Comparison of ENCODE assay signal across 10 cellular contexts in genomic region chr2:217932661-217933325, GRCh38.
DNase-seq lines count a peak whose midpoint lies in the region; ATAC-seq and TF ChIP-seq lines count a peak whose summit lies in the region.
"Had no signal": no experiment of that assay in that cellular context is flagged by ENCODE, and none has a peak within 500 bp of the region (broad histone marks: within the 10 kb centered on the region; RNA-seq: fewer than 3 reads in every experiment).

No MANE protein-coding gene starts in this region.

- H3K27ac ChIP-seq in coronary artery (peak overlapping the region; percentile 93 to 99), lung (ENCODE audit: low read depth in 1 of 2, low read length in 1 of 2) (peak overlapping the region; percentile 95)
- H3K27ac ChIP-seq: HL-60 had no signal

- no peaks in the 10 kb centered on the region for H3K9me3 ChIP-seq in lung (ENCODE audit: control insufficient read depth in 2 of 2, insufficient read depth in 1 of 2, low read length in 1 of 2)

- H3K4me3 Mint-ChIP-seq in type B pancreatic cell = peak overlapping the region; percentile 76
- H3K4me3 Mint-ChIP-seq: central memory CD8-positive, alpha-beta T cell had no signal

- no peaks in the 10 kb centered on the region for H3K27me3 Mint-ChIP-seq in type B pancreatic cell

- peaks cover 0 to 6% of the 10 kb centered on the region in 2 donors for H3K36me3 ChIP-seq in lung (ENCODE audit: control insufficient read depth in 2 of 2, insufficient read depth in 2 of 2, low read length in 2 of 2)

- H3K4me1 Mint-ChIP-seq in type B pancreatic cell (ENCODE audit: unreplicated experiment) = peaks cover 71% of the 10 kb centered on the region
- H3K4me1 Mint-ChIP-seq: central memory CD8-positive, alpha-beta T cell had no signal

- H3K27ac Mint-ChIP-seq in type B pancreatic cell = peak overlapping the region; percentile 63

- H3K4me1 ChIP-seq in lung (ENCODE audit: control insufficient read depth in 2 of 2, insufficient read depth in 2 of 2, low read length in 2 of 2) = peaks cover 48 to 82% of the 10 kb centered on the region in 2 donors

- WGBS in lung, 2 donors = 47 to 64% methylated on average over 18 of the region's 18 CpGs

- peak overlapping the region; percentile 99 for H3K4me3 ChIP-seq in coronary artery
- H3K4me3 ChIP-seq in lung = no peak overlapping the region

- TF ChIP-seq CTCF in coronary artery (IDR thresholded peaks at IDR 0.05) (no peak), lung (IDR thresholded peaks at IDR 0.05; ENCODE audit: control extremely low read depth, extremely low read depth) (no peak), type B pancreatic cell (conservative IDR thresholded peaks at IDR 0.05) (peak; percentile 38)

- ATAC-seq in lung (ENCODE audit: insufficient read depth, low FRiP score) (no peak), GM21737 (IDR thresholded peaks at IDR 0.05; ENCODE audit: unreplicated experiment) (no peak)

- no peaks in the 10 kb centered on the region for H3K27me3 ChIP-seq in lung (ENCODE audit: control insufficient read depth, insufficient read depth)

- DNase-seq in NCI-H2029 (lab: John Stamatoyannopoulos, UW) (peak; percentile 52), NCI-H2029 treated with DMSO at 0.1 percent for 48 hours (lab: John Stamatoyannopoulos, UW) (no peak), coronary artery (ENCODE audit: low spot score) (no peak), lung (ENCODE audit: low spot score) (no peak), type B pancreatic cell (ENCODE audit: extremely low spot score, unreplicated experiment) (no peak), 8988T (no peak), cerebellar cortex (ENCODE audit: low spot score) (no peak)

- no peaks in the 10 kb centered on the region for H3K9me3 Mint-ChIP-seq in type B pancreatic cell
- H3K9me3 Mint-ChIP-seq: central memory CD8-positive, alpha-beta T cell had no signal

- peaks cover 9% of the 10 kb centered on the region for H3K36me3 Mint-ChIP-seq in type B pancreatic cell
